18 cellular contexts compared by ENCODE assay signal in genomic region chr6:142361345-142361744, GRCh38. TPM values are rescaled to one million over a fixed set of nuclear protein-coding genes. Genes with fewer than 3 reads are reported as not detected.
"Had no signal": no experiment of that assay in that cellular context is flagged by ENCODE, and none has a peak within 500 bp of the region (broad histone marks: within the 10 kb centered on the region; RNA-seq: fewer than 3 reads in every experiment).

No MANE protein-coding gene starts in this region.

- H3K27ac Mint-ChIP-seq: activated CD4-positive, alpha-beta memory T cell treated with anti-CD3 and anti-CD28 coated beads, Interleukin-2, amount 10 ng/mL, durations not matched to agents 7 days and 5 days; activated naive CD4-positive, alpha-beta T cell treated with anti-CD3 and anti-CD28 coated beads, Interleukin-2, amount 50 U/mL, for 24 hours; immature natural killer cell; neural progenitor cell; stimulated activated memory B cell treated with anti-CD40 and anti-IgM and Interleukin-4, amounts not matched to agents 10 μg/mL and 1 μg/mL and 100 μg/mL, for 72 hours; WTC11 had no signal

- H3K4me1 Mint-ChIP-seq: activated CD4-positive, alpha-beta memory T cell treated with anti-CD3 and anti-CD28 coated beads, Interleukin-2, amount 10 ng/mL, durations not matched to agents 7 days and 5 days; immature natural killer cell; neural progenitor cell; stimulated activated memory B cell treated with anti-CD40 and anti-IgM and Interleukin-4, amounts not matched to agents 10 μg/mL and 1 μg/mL and 100 μg/mL, for 72 hours; WTC11 had no signal

- H3K9me3 ChIP-seq: colonic mucosa, pancreas, thyroid gland, uterus had no signal

- H3K4me3 Mint-ChIP-seq: activated CD4-positive, alpha-beta memory T cell treated with anti-CD3 and anti-CD28 coated beads, Interleukin-2, amount 10 ng/mL, durations not matched to agents 7 days and 5 days; activated naive CD4-positive, alpha-beta T cell treated with anti-CD3 and anti-CD28 coated beads, Interleukin-2, amount 50 U/mL, for 24 hours; activated T-cell treated with anti-CD3 and anti-CD28 coated beads, Interleukin-2, amount 50 U/mL, for 4 hours; immature natural killer cell; neural progenitor cell; stimulated activated memory B cell treated with anti-CD40 and anti-IgM and Interleukin-4, amounts not matched to agents 10 μg/mL and 1 μg/mL and 100 μg/mL, for 72 hours; WTC11 had no signal

- H3K9me3 Mint-ChIP-seq: activated CD4-positive, alpha-beta memory T cell treated with anti-CD3 and anti-CD28 coated beads, Interleukin-2, amount 10 ng/mL, durations not matched to agents 7 days and 5 days; activated naive CD4-positive, alpha-beta T cell treated with anti-CD3 and anti-CD28 coated beads, Interleukin-2, amount 50 U/mL, for 24 hours; activated T-cell treated with anti-CD3 and anti-CD28 coated beads, Interleukin-2, amount 50 U/mL, for 4 hours; immature natural killer cell; neural progenitor cell; stimulated activated memory B cell treated with anti-CD40 and anti-IgM and Interleukin-4, amounts not matched to agents 10 μg/mL and 1 μg/mL and 100 μg/mL, for 72 hours; WTC11 had no signal

- H2AFZ ChIP-seq: neural progenitor cell had no signal

- H3K36me3 Mint-ChIP-seq: immature natural killer cell; neural progenitor cell; stimulated activated memory B cell treated with anti-CD40 and anti-IgM and Interleukin-4, amounts not matched to agents 10 μg/mL and 1 μg/mL and 100 μg/mL, for 72 hours; WTC11 had no signal

- H3K4me1 ChIP-seq: colonic mucosa, foreskin keratinocyte, neural progenitor cell, pancreas, thyroid gland, uterus had no signal

- H3K4me3 ChIP-seq: colonic mucosa, neural progenitor cell, pancreas, thyroid gland, uterus had no signal

- DNase-seq: activated CD4-positive, alpha-beta memory T cell treated with anti-CD3 and anti-CD28 coated beads, Interleukin-2, amount 10 ng/mL, durations not matched to agents 7 days and 5 days; activated CD4-positive, alpha-beta T cell treated with anti-CD3 and anti-CD28 coated beads for 4 hours; activated effector memory CD4-positive, alpha-beta T cell treated with anti-CD3 and anti-CD28 coated beads, Interleukin-2, amount 50 U/mL, for 16 hours; activated T-cell treated with anti-CD3 and anti-CD28 coated beads, Interleukin-2, amount 50 U/mL, for 4 hours; caudate nucleus; colonic mucosa; head of caudate nucleus; immature natural killer cell; midbrain; pancreas; thyroid gland; uterus had no signal

- H3K9ac ChIP-seq: neural progenitor cell had no signal

- H3K27me3 ChIP-seq: colonic mucosa, foreskin keratinocyte, neural progenitor cell, pancreas, thyroid gland, uterus had no signal

- H3K27ac ChIP-seq: colonic mucosa, foreskin keratinocyte, neural progenitor cell, pancreas, thyroid gland, uterus had no signal

- H3K4me2 ChIP-seq: neural progenitor cell had no signal

- H3K36me3 ChIP-seq: colonic mucosa, neural progenitor cell, pancreas, thyroid gland, uterus had no signal

- ATAC-seq: activated T-cell treated with anti-CD3 and anti-CD28 coated beads, Interleukin-2, amount 50 U/mL, for 4 hours; foreskin keratinocyte; pancreas; stimulated activated memory B cell treated with anti-CD40 and anti-IgM and Interleukin-4, amounts not matched to agents 10 μg/mL and 1 μg/mL and 100 μg/mL, for 72 hours; WTC11 had no signal

RNA-seq across cellular contexts. Expression of gene ADGRG6, which starts 59.5 kb away (rescaled TPM):
- total RNA-seq: activated CD4-positive, alpha-beta memory T cell treated with anti-CD3 and anti-CD28 coated beads, Interleukin-2, amount 10 ng/mL, durations not matched to agents 7 days and 5 days; T-helper 2 cell treated with Interferon-gamma antibody and Interleukin-4, amounts not matched to agents 100 ng/mL and 5 ng/mL, for 36 hours had no signal
